In genomic region chr10:103879409-103879808, GRCh38 we compare ENCODE assay signal across 13 cellular contexts. TPM values are rescaled to one million over a fixed set of nuclear protein-coding genes. Genes with fewer than 3 reads are reported as not detected.
DNase-seq lines count a peak whose midpoint lies in the region; ATAC-seq and TF ChIP-seq lines count a peak whose summit lies in the region.
"Had no signal": no experiment of that assay in that cellular context is flagged by ENCODE, and none has a peak within 500 bp of the region (broad histone marks: within the 10 kb centered on the region; RNA-seq: fewer than 3 reads in every experiment).

No MANE protein-coding gene starts in this region.

- peak overlapping the region; percentile 30; the same call in 1 of the 2 replicates for H3K27ac Mint-ChIP-seq in WTC11
- H3K27ac Mint-ChIP-seq in T-helper 2 cell treated with Interferon-gamma antibody and Interleukin-4, amounts not matched to agents 5 μg/mL and 100 μg/mL, for 36 hours, result no peak overlapping the region

- POLR2A ChIA-PET in RWPE1 (lab: Yijun Ruan, JAX; ENCODE audit: low non-redundant PET), result no interaction called here
- POLR2A ChIA-PET in WTC11 (lab: Charles Lee), result no interaction called here

- no peak for TF ChIP-seq CTCF in RWPE1 (conservative IDR thresholded peaks at IDR 0.05; ENCODE audit: low read depth)
- no peak for TF ChIP-seq CTCF in WTC11 (IDR thresholded peaks at IDR 0.05)
- TF ChIP-seq CTCF in esophagus squamous epithelium (IDR thresholded peaks at IDR 0.05), result no peak
- no peak for TF ChIP-seq CTCF in ascending aorta (IDR thresholded peaks at IDR 0.05)

- H3K9me3 Mint-ChIP-seq in WTC11, result no peaks in the 10 kb centered on the region
- no peaks in the 10 kb centered on the region for H3K9me3 Mint-ChIP-seq in T-helper 2 cell treated with Interferon-gamma antibody and Interleukin-4, amounts not matched to agents 5 μg/mL and 100 μg/mL, for 36 hours

- peaks cover 0 to 73% (median 0%) of the 10 kb centered on the region in 3 donors for H3K36me3 ChIP-seq in esophagus squamous epithelium
- peaks cover 46 to 60% of the 10 kb centered on the region in 2 donors for H3K36me3 ChIP-seq in ascending aorta
- H3K36me3 ChIP-seq: SJSA1 had no signal

- H3K27me3 ChIP-seq in esophagus squamous epithelium, result no peaks in the 10 kb centered on the region
- no peaks in the 10 kb centered on the region for H3K27me3 ChIP-seq in ascending aorta
- H3K27me3 ChIP-seq: SJSA1 had no signal

- CTCF ChIA-PET in RWPE1 (lab: Yijun Ruan, JAX), result interaction anchor here (0.6 kb wide), 1 partner anchor 90 kb away, joined by 4 read pairs; no protein-coding TSS in a partner anchor
- CTCF ChIA-PET in WTC11 (lab: Charles Lee), result interaction anchor here (1.1 kb wide), 1 partner anchor 9 kb away, joined by 5 read pairs; no protein-coding TSS in a partner anchor

- whole genome bisulfite sequencing in esophagus squamous epithelium, 2 donors, result 40 to 46% methylated on average over 5 to 9 of the region's 9 CpGs

- H3K27me3 Mint-ChIP-seq in WTC11 (ENCODE audit: low read depth), result no peaks in the 10 kb centered on the region
- no peaks in the 10 kb centered on the region for H3K27me3 Mint-ChIP-seq in T-helper 2 cell treated with Interferon-gamma antibody and Interleukin-4, amounts not matched to agents 5 μg/mL and 100 μg/mL, for 36 hours (ENCODE audit: low read depth)

- no peak overlapping the region for H3K4me3 ChIP-seq in esophagus squamous epithelium
- H3K4me3 ChIP-seq in skin epidermis, result no peak overlapping the region
- H3K4me3 ChIP-seq in ascending aorta, result no peak overlapping the region
- H3K4me3 ChIP-seq: SJSA1 had no signal

- H3K27ac ChIP-seq in RWPE1 (peak overlapping the region; percentile 96), esophagus squamous epithelium (peak overlapping the region; percentile 66 to 90 (median 83)), skin epidermis (peak overlapping the region in 16 of 21 experiments; percentile 19 to 75 (median 44)), ascending aorta (no peak overlapping the region)
- H3K27ac ChIP-seq: SJSA1 had no signal

- intact Hi-C loops in esophagus squamous epithelium (cut with DNase I), result no loop called here
- intact Hi-C loops in ascending aorta (cut with DNase I), result no loop called here

- no peak for TF ChIP-seq POLR2A in esophagus squamous epithelium (IDR thresholded peaks at IDR 0.05)

- DNase-seq in RWPE1 (ENCODE audit: low spot score) (no peak), WTC11 (ENCODE audit: low spot score) (no peak), esophagus squamous epithelium (lab: John Stamatoyannopoulos, UW) (no peak), ascending aorta (ENCODE audit: low spot score in 2 of 2) (no peak)
- DNase-seq in T-helper 2 cell treated with Interferon-gamma antibody and Interleukin-4, amounts not matched to agents 5 μg/mL and 100 μg/mL, for 36 hours (ENCODE audit: low spot score), result no peak
- DNase-seq: NCI-H1417, NCI-H2029 treated with DMSO at 0.1 percent for 48 hours, NCI-H748 treated with DMSO at 0.1 percent for 48 hours, OCI-M1, RPMI8226 had no signal

- 0 out of 2 replicates have a peak, but pooled peaks cover 2% of the 10 kb centered on the region for H3K4me1 Mint-ChIP-seq in WTC11
- H3K4me1 Mint-ChIP-seq in T-helper 2 cell treated with Interferon-gamma antibody and Interleukin-4, amounts not matched to agents 5 μg/mL and 100 μg/mL, for 36 hours (ENCODE audit: low read depth), result no peaks in the 10 kb centered on the region

- ATAC-seq in WTC11, result no peak
- ATAC-seq in HG03196 (IDR thresholded peaks at IDR 0.05; ENCODE audit: unreplicated experiment), result no peak

- H3K36me3 Mint-ChIP-seq in WTC11, result peaks cover 7% of the 10 kb centered on the region; the same call in 1 of the 2 replicates
- H3K36me3 Mint-ChIP-seq in T-helper 2 cell treated with Interferon-gamma antibody and Interleukin-4, amounts not matched to agents 5 μg/mL and 100 μg/mL, for 36 hours (ENCODE audit: low read depth), result peaks cover 45% of the 10 kb centered on the region

- H3K4me1 ChIP-seq in esophagus squamous epithelium, result peaks cover 3 to 80% (median 25%) of the 10 kb centered on the region in 3 donors
- H3K4me1 ChIP-seq in ascending aorta, result no peaks in the 10 kb centered on the region
- H3K4me1 ChIP-seq: SJSA1 had no signal

- H3K4me3 Mint-ChIP-seq in WTC11, result no peak overlapping the region
- no peak overlapping the region for H3K4me3 Mint-ChIP-seq in T-helper 2 cell treated with Interferon-gamma antibody and Interleukin-4, amounts not matched to agents 5 μg/mL and 100 μg/mL, for 36 hours

- H3K9me3 ChIP-seq in esophagus squamous epithelium (no peaks in the 10 kb centered on the region), ascending aorta (no peaks in the 10 kb centered on the region)
- H3K9me3 ChIP-seq: SJSA1 had no signal

TF ChIP-seq in WTC11, 78 proteins besides CTCF, POLR2A, EP300 and RAD21 (continues in another document):
- TF ChIP-seq IRF2 (CRISPR knock-in tag; IDR thresholded peaks at IDR 0.05; ENCODE audit: borderline replicate concordance, low read depth) (no peak), SMAD3 (CRISPR knock-in tag; IDR thresholded peaks at IDR 0.05; ENCODE audit: borderline replicate concordance) (no peak), E2F5 (CRISPR knock-in tag; IDR thresholded peaks at IDR 0.05) (no peak), FOXP1 (CRISPR knock-in tag; IDR thresholded peaks at IDR 0.05; ENCODE audit: borderline replicate concordance) (no peak), ZBTB21 (CRISPR knock-in tag; IDR thresholded peaks at IDR 0.05; ENCODE audit: borderline replicate concordance) (no peak), JAZF1 (CRISPR knock-in tag; IDR thresholded peaks at IDR 0.05) (no peak), TEAD1 (CRISPR knock-in tag; IDR thresholded peaks at IDR 0.05) (no peak), ZNF219 (CRISPR knock-in tag; IDR thresholded peaks at IDR 0.05; ENCODE audit: borderline replicate concordance) (no peak), ZNF281 (CRISPR knock-in tag; IDR thresholded peaks at IDR 0.05) (no peak), ZNF416 (CRISPR knock-in tag; IDR thresholded peaks at IDR 0.05) (no peak), AFF4 (CRISPR knock-in tag; IDR thresholded peaks at IDR 0.05; ENCODE audit: borderline replicate concordance) (no peak), NR1H2 (CRISPR knock-in tag; IDR thresholded peaks at IDR 0.05) (no peak)

RNA-seq across cellular contexts. Expression of gene SH3PXD2A, which starts 24.0 kb away (rescaled TPM):
- 15.7 to 17.9 TPM (median 17.4 TPM) in 3 replicates for total RNA-seq in WTC11 (2021)
- total RNA-seq in esophagus squamous epithelium, result 10 to 100 TPM; 25.1 to 57.8 (median 42.7) TPM
- 50.0 TPM for total RNA-seq in ascending aorta

RNA-seq across cellular contexts. Expression of gene STN1, which starts 38.6 kb away (rescaled TPM):
- total RNA-seq in WTC11 (2021) (13.9 to 18.7 TPM (median 15.0 TPM) in 3 replicates), esophagus squamous epithelium (10 to 100 TPM; 20.4 to 52.8 (median 32.5) TPM), ascending aorta (24.5 TPM)

Comparison
In these comparisons a context has a peak if more than half of its experiments do, and no peak if none do; other contexts are left out.
1. H3K27ac ChIP-seq: peak in RWPE1 (single experiment), esophagus squamous epithelium (4 of 4) and skin epidermis (16 of 21); none in ascending aorta (0 of 2).